19 cellular contexts compared by ENCODE assay signal in genomic region chr5:35742006-35742405, GRCh38.
"Had no signal": no experiment of that assay in that cellular context is flagged by ENCODE, and none has a peak within 500 bp of the region (broad histone marks: within the 10 kb centered on the region; RNA-seq: fewer than 3 reads in every experiment).

No MANE protein-coding gene starts in this region.

- DNase-seq: activated CD4-positive, alpha-beta T cell treated with anti-CD3 and anti-CD28 coated beads for 36 hours; activated CD4-positive, CD25-positive, alpha-beta regulatory T cell; activated CD8-positive, alpha-beta memory T cell treated with anti-CD3 and anti-CD28 coated beads, Interleukin-2, amount 10 ng/mL, durations not matched to agents 7 days and 5 days; activated CD8-positive, alpha-beta T cell treated with anti-CD3 and anti-CD28 coated beads, Interleukin-2, amount 10 ng/mL, durations not matched to agents 7 days and 5 days; activated naive CD8-positive, alpha-beta T cell treated with anti-CD3 and anti-CD28 coated beads, Interleukin-2, amount 50 U/mL, for 24 hours; activated T-cell treated with anti-CD3 and anti-CD28 coated beads, Interleukin-2, amount 50 U/mL, for 48 hours; amygdala; caudate nucleus; cortex of kidney; foreskin keratinocyte; heart right ventricle; midbrain; naive thymus-derived CD4-positive, alpha-beta T cell; ovary; right lobe of liver; stimulated activated naive CD4-positive, alpha-beta T cell; testis; transverse colon had no signal

- ATAC-seq: activated CD8-positive, alpha-beta T cell treated with anti-CD3 and anti-CD28 coated beads, Interleukin-2, amount 10 ng/mL, durations not matched to agents 7 days and 5 days; activated naive CD8-positive, alpha-beta T cell treated with anti-CD3 and anti-CD28 coated beads, Interleukin-2, amount 50 U/mL, for 24 hours; esophagus mucosa; foreskin keratinocyte; heart right ventricle; naive thymus-derived CD4-positive, alpha-beta T cell had no signal
